27 cellular contexts compared by ENCODE assay signal in the genomic region with DNA sequence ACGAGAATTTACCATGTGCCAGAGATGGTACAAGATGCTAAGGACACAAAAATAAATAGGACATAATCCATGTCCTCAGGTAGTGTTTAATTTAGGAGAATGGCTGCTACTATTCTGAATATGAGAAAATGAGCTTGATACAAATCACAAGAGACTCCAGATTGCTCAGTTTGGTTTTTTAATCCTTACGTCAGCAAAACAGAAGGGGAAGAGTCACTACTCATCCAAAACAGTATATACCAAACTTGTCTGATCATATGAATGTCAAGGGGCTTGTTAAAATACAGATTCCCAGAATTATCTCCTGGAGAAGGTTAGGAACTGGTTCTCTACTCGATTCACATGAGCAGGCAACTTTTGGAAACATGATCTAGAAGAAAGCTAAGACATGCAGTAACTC. TPM values are rescaled to one million over a fixed set of nuclear protein-coding genes. Genes with fewer than 3 reads are reported as not detected.
DNase-seq lines count a peak whose midpoint lies in the region; ATAC-seq, FAIRE-seq and TF ChIP-seq lines count a peak whose summit lies in the region.
"Had no signal": no experiment of that assay in that cellular context is flagged by ENCODE, and none has a peak within 500 bp of the region (broad histone marks: within the 10 kb centered on the region; RNA-seq: fewer than 3 reads in every experiment).

No MANE protein-coding gene starts in this region.

- TF ChIP-seq CTCF in HepG2 (CRISPR knock-in tag; IDR thresholded peaks at IDR 0.05) (no peak), right lobe of liver (IDR thresholded peaks at IDR 0.05) (no peak), kidney (IDR thresholded peaks at IDR 0.05; ENCODE audit: borderline replicate concordance, extremely low read depth, insufficient read depth) (no peak), glutamatergic neuron (IDR thresholded peaks at IDR 0.05; ENCODE audit: partially characterized antibody, unreplicated experiment) (no peak), GM10248 (IDR thresholded peaks at IDR 0.05; ENCODE audit: control extremely low read depth, extremely low read depth, low read depth, missing control alignments) (no peak)

- H3K4me1 ChIP-seq in HepG2 (ENCODE audit: insufficient read depth, low read length) (peaks cover 36% of the 10 kb centered on the region), right lobe of liver (peaks cover 0 to 27% (median 0%) of the 10 kb centered on the region in 4 donors), kidney (ENCODE audit: control insufficient read depth in 1 of 2, insufficient read depth in 1 of 2, low read depth in 1 of 2, low read length in 2 of 2) (peaks cover 0 to 2% of the 10 kb centered on the region in 2 donors)
- H3K4me1 ChIP-seq: Caco-2, SJCRH30 had no signal

- CTCF ChIA-PET in HepG2 (lab: Yijun Ruan, JAX; ENCODE audit: low intra/inter-chr PET ratio, low total read pairs), result no interaction called here
- CTCF ChIA-PET in GM10248 (lab: Yijun Ruan, JAX), result interaction anchor here (1.2 kb wide), 1 partner anchor 8 kb away, joined by 4 read pairs; no protein-coding TSS in a partner anchor

- BruUV-seq in HepG2 (replicated peaks; lab: Mats Ljungman, UMichigan), result no TSS peak

- no peak for TF ChIP-seq POLR2A in HepG2 (IDR thresholded peaks at IDR 0.05; ENCODE audit: insufficient read depth in 1 of 2, low read depth in 2 of 2, low read length in 2 of 2)
- TF ChIP-seq POLR2A in right lobe of liver (IDR thresholded peaks at IDR 0.05), result no peak

- no peak for FAIRE-seq in HepG2 (lab: Jason Lieb, UNC)
- no peak for FAIRE-seq in RCC 7860 (lab: Jason Lieb, UNC)
- FAIRE-seq in kidney (lab: Jason Lieb, UNC), result no peak
- FAIRE-seq: G401.6, GM12878, H1 had no signal

- H3K36me3 ChIP-seq in HepG2 (replicated peaks in 1 of 2; ENCODE audit: control insufficient read depth in 1 of 2, insufficient read depth in 2 of 2, low read length in 2 of 2) (no peaks in the 10 kb centered on the region), right lobe of liver (no peaks in the 10 kb centered on the region), kidney (ENCODE audit: control insufficient read depth in 1 of 2, insufficient read depth in 2 of 2, low read length in 2 of 2) (no peaks in the 10 kb centered on the region)
- H3K36me3 ChIP-seq: SJCRH30 had no signal

- H3K27me3 Mint-ChIP-seq in glutamatergic neuron (ENCODE audit: unreplicated experiment), result no peaks in the 10 kb centered on the region
- H3K27me3 Mint-ChIP-seq: B cell had no signal

- peaks cover 3% of the 10 kb centered on the region for H3K9me3 Mint-ChIP-seq in glutamatergic neuron (ENCODE audit: unreplicated experiment)
- H3K9me3 Mint-ChIP-seq: CD8-positive, alpha-beta T cell had no signal

- H3K4me1 Mint-ChIP-seq in glutamatergic neuron (ENCODE audit: low read depth, unreplicated experiment), result peaks cover 9% of the 10 kb centered on the region

- H2AFZ ChIP-seq in HepG2 (ENCODE audit: low read length), result no peak overlapping the region

- no peak overlapping the region for H3K4me3 Mint-ChIP-seq in glutamatergic neuron (ENCODE audit: unreplicated experiment)
- H3K4me3 Mint-ChIP-seq: B cell; CD8-positive, alpha-beta T cell had no signal

- POLR2A ChIA-PET in HepG2 (lab: Yijun Ruan, JAX), result no interaction called here
- POLR2A ChIA-PET in GM10248 (lab: Yijun Ruan, JAX), result no interaction called here

- H3K27me3 ChIP-seq in HepG2 (ENCODE audit: control insufficient read depth in 1 of 2, insufficient read depth in 2 of 2, low read length in 2 of 2) (no peaks in the 10 kb centered on the region; a peak in 1 of 5 replicates), right lobe of liver (no peaks in the 10 kb centered on the region)
- H3K27me3 ChIP-seq: SJCRH30 had no signal

- H3K27ac ChIP-seq in HepG2 (ENCODE audit: extremely low read length, insufficient read depth, low read length) (no peak overlapping the region), right lobe of liver (no peak overlapping the region), kidney (ENCODE audit: low read depth in 2 of 2, low read length in 2 of 2) (peak overlapping the region; percentile 28 to 32)
- H3K27ac ChIP-seq: C4-2B, SJCRH30 had no signal

- no peak for TF ChIP-seq RAD21 in HepG2 (CRISPR knock-in tag; IDR thresholded peaks at IDR 0.05)

- peak overlapping the region; percentile 18; the same call in 1 of the 2 replicates for H3K4me2 ChIP-seq in HepG2 (ENCODE audit: low read depth, low read length)

- H3K9ac ChIP-seq in HepG2 (ENCODE audit: insufficient read depth, low read depth, low read length) (no peak overlapping the region), kidney (ENCODE audit: low read length in 2 of 2) (no peak overlapping the region)

- ATAC-seq in HepG2 (no peak), right lobe of liver (no peak)
- ATAC-seq: CD8-positive, alpha-beta T cell; GM12878; PC-3; Right ventricle myocardium inferior; SK-N-SH treated with all-trans-retinoic acid at 6 μM for 48 hours had no signal

- no peak for TF ChIP-seq EP300 in HepG2 (IDR thresholded peaks at IDR 0.05; ENCODE audit: low read depth in 2 of 2, low read length in 2 of 2)
- TF ChIP-seq EP300 in HepG2 (CRISPR knock-in tag; IDR thresholded peaks at IDR 0.05; ENCODE audit: borderline replicate concordance), result no peak

- DNase-seq in HepG2 (ENCODE audit: low spot score) (no peak), right lobe of liver (no peak), RCC 7860 (ENCODE audit: low spot score) (peak; percentile 4), kidney (no peak), glutamatergic neuron (no peak), GM10248 (ENCODE audit: extremely low spot score) (no peak), AML-193 (lab: John Stamatoyannopoulos, UW) (no peak)
- DNase-seq: Caco-2; CD8-positive, alpha-beta T cell; HCEC 1CT; Karpas-422; MV-4-11; NCI-H1105; NCI-H146; NCI-H1930; NCI-H2107; NCI-H524; NCI-H748 treated with DMSO at 0.1 percent for 48 hours; PC-3; SJCRH30 had no signal

- no peaks in the 10 kb centered on the region for H3K36me3 Mint-ChIP-seq in glutamatergic neuron (ENCODE audit: unreplicated experiment)

- H4K20me1 ChIP-seq in HepG2 (ENCODE audit: insufficient read depth, low read length), result no peaks in the 10 kb centered on the region

- in situ Hi-C loops in HepG2 (cut with HindIII; ENCODE audit: extremely low pct_ligation_motif_present, low pct_unique_long_range_greater_than_20kb), result no loop called here

- H3K27ac Mint-ChIP-seq in glutamatergic neuron (ENCODE audit: unreplicated experiment), result no peak overlapping the region
- H3K27ac Mint-ChIP-seq: B cell; CD8-positive, alpha-beta T cell had no signal

- peaks cover 29% of the 10 kb centered on the region for H3K79me2 ChIP-seq in HepG2 (ENCODE audit: insufficient read depth, low read length)

- intact Hi-C loops in HepG2 (cut with micrococcal nuclease; ENCODE audit: unreplicated experiment), result no loop called here
- intact Hi-C loops in right lobe of liver (cut with DNase I), result no loop called here
- intact Hi-C loops in kidney (cut with DNase I), result no loop called here

- H3K4me3 ChIP-seq in HepG2 (replicated peaks in 1 of 3; ENCODE audit: insufficient read depth in 1 of 3, low read depth in 2 of 3, low read length in 3 of 3), result no peak overlapping the region
- H3K4me3 ChIP-seq in right lobe of liver, result no peak overlapping the region
- no peak overlapping the region for H3K4me3 ChIP-seq in kidney (ENCODE audit: low read length in 2 of 2)
- H3K4me3 ChIP-seq: GM12878, SJCRH30 had no signal

- no peaks in the 10 kb centered on the region for H3K9me3 ChIP-seq in HepG2 (ENCODE audit: low read length)
- no peaks in the 10 kb centered on the region for H3K9me3 ChIP-seq in right lobe of liver
- H3K9me3 ChIP-seq in kidney (ENCODE audit: control insufficient read depth in 1 of 2, low read length in 2 of 2), result no peaks in the 10 kb centered on the region
- H3K9me3 ChIP-seq: Caco-2, SJCRH30 had no signal

- WGBS in HepG2 (ENCODE audit: low lambda C conversion rate), result 89% methylated on average over 3 of the region's 3 CpGs
- WGBS in right lobe of liver (ENCODE audit: insufficient coverage, low coverage, low lambda C conversion rate, missing lambda C conversion rate), result 32% methylated on average over 3 of the region's 3 CpGs

RNA-seq across cellular contexts. Expression of a gene that starts 3.5 kb away (rescaled TPM):
- total RNA-seq in HepG2 (2016; rRNA removed; fragmentation: Illumina TruSeq; extraction: Trizol), result 46.9 and 69.3 TPM in 2 replicates
- 12.3 and 17.1 TPM in 2 replicates for total RNA-seq in HepG2 (2016; cell fraction: cytosol; rRNA removed; fragmentation: Illumina TruSeq; extraction: Trizol; ENCODE audit: low read depth)
- total RNA-seq in HepG2 (2016; cell fraction: insoluble cytoplasmic fraction; rRNA removed; fragmentation: Illumina TruSeq; extraction: Trizol), result 48.7 and 65.5 TPM in 2 replicates
- total RNA-seq in HepG2 (2016; cell fraction: membrane; rRNA removed; fragmentation: Illumina TruSeq; extraction: Trizol), result 23.7 and 29.4 TPM in 2 replicates
- total RNA-seq in HepG2 (2016; cell fraction: nucleus; rRNA removed; fragmentation: Illumina TruSeq; extraction: Trizol), result 47.2 and 56.1 TPM in 2 replicates
- polyA plus RNA-seq in HepG2 (2011; rRNA removed), result 35.0 and 42.8 TPM in 2 replicates
- 37.1 and 44.4 TPM in 2 replicates for polyA plus RNA-seq in HepG2 (2011; cell fraction: cytosol; rRNA removed)
- 11.8 and 14.9 TPM in 2 replicates for polyA plus RNA-seq in HepG2 (2011; cell fraction: nucleus; rRNA removed)
- polyA plus RNA-seq in HepG2 (2012), result 35.1 and 40.3 TPM in 2 replicates
- polyA plus RNA-seq in HepG2 (2016; cell fraction: cytosol; fragmentation: Illumina TruSeq; extraction: Trizol; ENCODE audit: low read depth), result 24.7 and 26.6 TPM in 2 replicates
- polyA plus RNA-seq in HepG2 (2016; cell fraction: insoluble cytoplasmic fraction; fragmentation: Illumina TruSeq; extraction: Trizol; ENCODE audit: low read depth), result 85.8 and 88.7 TPM in 2 replicates
- 26.3 and 31.8 TPM in 2 replicates for polyA plus RNA-seq in HepG2 (2016; cell fraction: membrane; fragmentation: Illumina TruSeq; extraction: Trizol; ENCODE audit: low read depth)
- 67.7 and 76.4 TPM in 2 replicates for polyA plus RNA-seq in HepG2 (2016; cell fraction: nucleus; fragmentation: Illumina TruSeq; extraction: Trizol; ENCODE audit: insufficient read depth, low read depth)
- 13.9 and 27.6 TPM in 2 replicates for polyA minus RNA-seq in HepG2 (2011; rRNA and poly(A)+ RNA removed; ENCODE audit: low replicate concordance)
- 21.3 and 25.6 TPM in 2 replicates for polyA minus RNA-seq in HepG2 (2011; cell fraction: cytosol; rRNA and poly(A)+ RNA removed)
- 11.3 and 13.1 TPM in 2 replicates for polyA minus RNA-seq in HepG2 (2011; cell fraction: nucleus; rRNA and poly(A)+ RNA removed)
- 10 to 100 TPM; 63.4 to 90.0 (median 76.7) TPM for total RNA-seq in right lobe of liver
- 55.0 TPM for total RNA-seq in kidney
- polyA plus RNA-seq in kidney (ENCODE audit: insufficient read depth, low read depth, low replicate concordance), result 255 TPM
- total RNA-seq in glutamatergic neuron (ENCODE audit: unreplicated experiment), result 29.1 TPM

RNA-seq across cellular contexts. Expression of a gene that starts 9.7 kb away (rescaled TPM):
- total RNA-seq in HepG2 (2016; rRNA removed; fragmentation: Illumina TruSeq; extraction: Trizol) (not detected in 2 replicates), right lobe of liver (under 1 TPM in 5 of 6 experiments, not detected in 1; 0.20 to 0.81 (median 0.55) TPM), kidney (2.9 TPM), glutamatergic neuron (ENCODE audit: unreplicated experiment) (13.3 TPM)
- total RNA-seq in HepG2 (2016; cell fraction: cytosol; rRNA removed; fragmentation: Illumina TruSeq; extraction: Trizol; ENCODE audit: low read depth), result not detected in 2 replicates
- total RNA-seq in HepG2 (2016; cell fraction: insoluble cytoplasmic fraction; rRNA removed; fragmentation: Illumina TruSeq; extraction: Trizol), result not detected in 2 replicates
- not detected in 2 replicates for total RNA-seq in HepG2 (2016; cell fraction: membrane; rRNA removed; fragmentation: Illumina TruSeq; extraction: Trizol)
- not detected in 2 replicates for total RNA-seq in HepG2 (2016; cell fraction: nucleus; rRNA removed; fragmentation: Illumina TruSeq; extraction: Trizol)
- polyA plus RNA-seq in HepG2 (2011; rRNA removed) (0.18 and 0.26 TPM in 2 replicates), kidney (ENCODE audit: insufficient read depth, low read depth, low replicate concordance) (not detected)
- polyA plus RNA-seq in HepG2 (2011; cell fraction: cytosol; rRNA removed), result 0.24 and 0.42 TPM in 2 replicates
- polyA plus RNA-seq in HepG2 (2011; cell fraction: nucleus; rRNA removed), result 0.26 TPM in 1 of 2 replicates, not detected in the other
- polyA plus RNA-seq in HepG2 (2012), result not detected in 2 replicates
- not detected in 2 replicates for polyA plus RNA-seq in HepG2 (2016; cell fraction: cytosol; fragmentation: Illumina TruSeq; extraction: Trizol; ENCODE audit: low read depth)
- not detected in 2 replicates for polyA plus RNA-seq in HepG2 (2016; cell fraction: insoluble cytoplasmic fraction; fragmentation: Illumina TruSeq; extraction: Trizol; ENCODE audit: low read depth)
- polyA plus RNA-seq in HepG2 (2016; cell fraction: membrane; fragmentation: Illumina TruSeq; extraction: Trizol; ENCODE audit: low read depth), result not detected in 2 replicates
- not detected in 2 replicates for polyA plus RNA-seq in HepG2 (2016; cell fraction: nucleus; fragmentation: Illumina TruSeq; extraction: Trizol; ENCODE audit: insufficient read depth, low read depth)
- not detected in 2 replicates for polyA minus RNA-seq in HepG2 (2011; rRNA and poly(A)+ RNA removed; ENCODE audit: low replicate concordance)
- not detected in 2 replicates for polyA minus RNA-seq in HepG2 (2011; cell fraction: cytosol; rRNA and poly(A)+ RNA removed)
- polyA minus RNA-seq in HepG2 (2011; cell fraction: nucleus; rRNA and poly(A)+ RNA removed), result 0.39 TPM in 1 of 2 replicates, not detected in the other
- total RNA-seq: Caco-2, PC-3 had no signal

RNA-seq across cellular contexts. Expression of a gene that starts 51.8 kb away (rescaled TPM):
- total RNA-seq in HepG2 (2016; rRNA removed; fragmentation: Illumina TruSeq; extraction: Trizol) (1.3 and 1.5 TPM in 2 replicates), right lobe of liver (1 to 10 TPM in 5 of 6 experiments, under 1 TPM in 1; 0.80 to 2.8 (median 1.6) TPM), kidney (18.0 TPM), glutamatergic neuron (ENCODE audit: unreplicated experiment) (0.10 TPM)
- total RNA-seq in HepG2 (2016; cell fraction: cytosol; rRNA removed; fragmentation: Illumina TruSeq; extraction: Trizol; ENCODE audit: low read depth), result 0.35 and 1.0 TPM in 2 replicates
- 1.3 and 1.4 TPM in 2 replicates for total RNA-seq in HepG2 (2016; cell fraction: insoluble cytoplasmic fraction; rRNA removed; fragmentation: Illumina TruSeq; extraction: Trizol)
- 1.5 and 2.0 TPM in 2 replicates for total RNA-seq in HepG2 (2016; cell fraction: membrane; rRNA removed; fragmentation: Illumina TruSeq; extraction: Trizol)
- total RNA-seq in HepG2 (2016; cell fraction: nucleus; rRNA removed; fragmentation: Illumina TruSeq; extraction: Trizol), result 1.0 and 1.5 TPM in 2 replicates
- polyA plus RNA-seq in HepG2 (2011; rRNA removed) (2.6 and 3.2 TPM in 2 replicates), kidney (ENCODE audit: insufficient read depth, low read depth, low replicate concordance) (2.6 TPM)
- 2.6 and 2.7 TPM in 2 replicates for polyA plus RNA-seq in HepG2 (2011; cell fraction: cytosol; rRNA removed)
- polyA plus RNA-seq in HepG2 (2011; cell fraction: nucleus; rRNA removed), result 2.5 and 2.8 TPM in 2 replicates
- 3.9 and 4.2 TPM in 2 replicates for polyA plus RNA-seq in HepG2 (2012)
- 0.44 and 0.53 TPM in 2 replicates for polyA plus RNA-seq in HepG2 (2016; cell fraction: cytosol; fragmentation: Illumina TruSeq; extraction: Trizol; ENCODE audit: low read depth)
- 1.6 and 1.9 TPM in 2 replicates for polyA plus RNA-seq in HepG2 (2016; cell fraction: insoluble cytoplasmic fraction; fragmentation: Illumina TruSeq; extraction: Trizol; ENCODE audit: low read depth)
- 1.7 and 2.0 TPM in 2 replicates for polyA plus RNA-seq in HepG2 (2016; cell fraction: membrane; fragmentation: Illumina TruSeq; extraction: Trizol; ENCODE audit: low read depth)
- polyA plus RNA-seq in HepG2 (2016; cell fraction: nucleus; fragmentation: Illumina TruSeq; extraction: Trizol; ENCODE audit: insufficient read depth, low read depth), result 1.9 and 2.0 TPM in 2 replicates
- 10.0 and 60.2 TPM in 2 replicates for polyA minus RNA-seq in HepG2 (2011; rRNA and poly(A)+ RNA removed; ENCODE audit: low replicate concordance)
- polyA minus RNA-seq in HepG2 (2011; cell fraction: cytosol; rRNA and poly(A)+ RNA removed), result 3.6 and 4.7 TPM in 2 replicates
- 1.4 and 1.6 TPM in 2 replicates for polyA minus RNA-seq in HepG2 (2011; cell fraction: nucleus; rRNA and poly(A)+ RNA removed)

Comparison
In these comparisons a context has a peak if more than half of its experiments do, and no peak if none do; other contexts are left out.
1. H3K27ac ChIP-seq: peak in kidney (2 of 2); none in HepG2 (single experiment) and right lobe of liver (0 of 3).